In the genomic region with DNA sequence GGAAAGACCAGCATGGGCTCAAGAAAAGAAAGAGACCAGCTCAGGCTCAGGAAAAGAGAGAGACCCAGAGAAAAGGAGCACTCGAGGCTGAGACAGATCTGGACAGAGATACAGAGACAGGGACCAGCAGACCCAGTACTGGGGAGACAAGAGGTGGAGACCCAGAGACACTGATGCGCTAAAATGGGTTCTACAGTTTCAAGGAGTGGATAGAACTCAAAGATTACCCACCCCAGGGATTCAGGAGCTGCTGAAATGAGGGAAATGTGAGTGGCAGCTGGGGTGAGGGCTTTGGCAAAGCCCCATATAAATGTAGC, we compare ENCODE assay signal across 8 cellular contexts. TPM values are rescaled to one million over a fixed set of nuclear protein-coding genes. Genes with fewer than 3 reads are reported as not detected.
DNase-seq lines count a peak whose midpoint lies in the region; ATAC-seq and TF ChIP-seq lines count a peak whose summit lies in the region.

No MANE protein-coding gene starts in this region.

- H3K4me1 ChIP-seq in skeletal muscle tissue (ENCODE audit: control insufficient read depth in 3 of 3, insufficient read depth in 3 of 3, low read length in 3 of 3) = peaks cover 7 to 13% (median 12%) of the 10 kb centered on the region in 3 donors

- no peaks in the 10 kb centered on the region for H3K27me3 Mint-ChIP-seq in activated CD8-positive, alpha-beta T cell treated with anti-CD3 and anti-CD28 coated beads for 36 hours

- peaks cover 9 to 24% (median 10%) of the 10 kb centered on the region in 3 donors for H3K9me3 ChIP-seq in skeletal muscle tissue (ENCODE audit: control insufficient read depth in 3 of 3, low read length in 3 of 3)

- CTCF ChIA-PET in activated CD8-positive, alpha-beta T cell treated with anti-CD3 and anti-CD28 coated beads for 36 hours (lab: Charles Lee) = interaction anchor here (2.3 kb wide), 1 partner anchor 57 kb away, joined by 6 read pairs; no protein-coding TSS in a partner anchor

- peak overlapping the region; percentile 97 for H3K27ac ChIP-seq in skeletal muscle tissue (ENCODE audit: low read depth, low read length)

- peaks cover 34% of the 10 kb centered on the region for H3K36me3 Mint-ChIP-seq in activated CD8-positive, alpha-beta T cell treated with anti-CD3 and anti-CD28 coated beads for 36 hours (ENCODE audit: low read depth)

- H3K27ac Mint-ChIP-seq in activated CD8-positive, alpha-beta T cell treated with anti-CD3 and anti-CD28 coated beads for 36 hours = peak overlapping the region; percentile 96

- POLR2A ChIA-PET in activated CD8-positive, alpha-beta T cell treated with anti-CD3 and anti-CD28 coated beads for 36 hours (lab: Charles Lee) = no interaction called here

- H3K9ac ChIP-seq in skeletal muscle tissue (ENCODE audit: low read depth in 1 of 3, low read length in 3 of 3) = peak overlapping the region; percentile 92 to 97 (median 93)

- H3K36me3 ChIP-seq in H7 (replicated peaks; ENCODE audit: control insufficient read depth, insufficient read depth, low read length) = no peaks in the 10 kb centered on the region
- peaks cover 3 to 10% (median 5%) of the 10 kb centered on the region in 3 donors for H3K36me3 ChIP-seq in skeletal muscle tissue (ENCODE audit: control insufficient read depth in 3 of 3, insufficient read depth in 3 of 3, low read length in 3 of 3)

- no peak for ATAC-seq in activated CD8-positive, alpha-beta T cell treated with anti-CD3 and anti-CD28 coated beads for 36 hours
- peak; percentile 8 for ATAC-seq in left ventricle myocardium superior
- ATAC-seq in GM18858 (IDR thresholded peaks at IDR 0.05; ENCODE audit: unreplicated experiment) = no peak
- ATAC-seq in HG03439 (IDR thresholded peaks at IDR 0.05; ENCODE audit: unreplicated experiment) = no peak
- ATAC-seq in HG03097 (IDR thresholded peaks at IDR 0.05; ENCODE audit: low FRiP score, unreplicated experiment) = no peak

- no peak for TF ChIP-seq CTCF in activated CD8-positive, alpha-beta T cell treated with anti-CD3 and anti-CD28 coated beads for 36 hours (IDR thresholded peaks at IDR 0.05)

- H3K4me1 Mint-ChIP-seq in activated CD8-positive, alpha-beta T cell treated with anti-CD3 and anti-CD28 coated beads for 36 hours (ENCODE audit: low read depth) = peaks cover 10% of the 10 kb centered on the region

- intact Hi-C loops in activated CD8-positive, alpha-beta T cell treated with anti-CD3 and anti-CD28 coated beads for 36 hours (cut with micrococcal nuclease) = no loop called here
- intact Hi-C loops in left ventricle myocardium superior (cut with micrococcal nuclease) = no loop called here

- DNase-seq in H7 (no peak), left ventricle myocardium superior (no peak), SW480 (ENCODE audit: low spot score) (no peak)
- DNase-seq in activated CD8-positive, alpha-beta T cell treated with anti-CD3 and anti-CD28 coated beads for 36 hours = no peak

- H3K9me3 Mint-ChIP-seq in activated CD8-positive, alpha-beta T cell treated with anti-CD3 and anti-CD28 coated beads for 36 hours = peaks cover 21% of the 10 kb centered on the region

- H3K27me3 ChIP-seq in H7 (ENCODE audit: control insufficient read depth, insufficient read depth, low read length) (no peaks in the 10 kb centered on the region), skeletal muscle tissue (ENCODE audit: control insufficient read depth in 3 of 3, insufficient read depth in 3 of 3, low read length in 3 of 3) (no peaks in the 10 kb centered on the region)

- H3K4me3 ChIP-seq in H7 (ENCODE audit: insufficient read depth, low read depth, low read length) = peak overlapping the region; percentile 2; the same call in 1 of the 2 replicates
- peak overlapping the region; percentile 85 to 98 (median 90) for H3K4me3 ChIP-seq in skeletal muscle tissue (ENCODE audit: low read length in 3 of 3)

- H3K4me3 Mint-ChIP-seq in activated CD8-positive, alpha-beta T cell treated with anti-CD3 and anti-CD28 coated beads for 36 hours = peak overlapping the region; percentile 76

RNA-seq across cellular contexts. Expression of a gene that starts 0.6 kb away (rescaled TPM):
- 9.2 and 16.0 TPM in 2 replicates for total RNA-seq in H7 (2014; rRNA removed; shearing (Covaris generic))
- 10 to 100 TPM; 27.0 to 31.7 TPM for total RNA-seq in activated CD8-positive, alpha-beta T cell treated with anti-CD3 and anti-CD28 coated beads for 36 hours
- total RNA-seq in left ventricle myocardium superior (73.4 TPM), skeletal muscle tissue (50.6 TPM)

RNA-seq across cellular contexts. Expression of a gene that starts 39.6 kb away (rescaled TPM):
- 0.07 TPM in 1 of 2 replicates, not detected in the other for total RNA-seq in H7 (2014; rRNA removed; shearing (Covaris generic))
- total RNA-seq in activated CD8-positive, alpha-beta T cell treated with anti-CD3 and anti-CD28 coated beads for 36 hours = 1 to 10 TPM; 1.2 to 1.4 TPM
- 4.1 TPM for total RNA-seq in left ventricle myocardium superior
- 10.4 TPM for total RNA-seq in skeletal muscle tissue

RNA-seq across cellular contexts. Expression of a gene that starts 51.9 kb away (rescaled TPM):
- 9.1 and 14.2 TPM in 2 replicates for total RNA-seq in H7 (2014; rRNA removed; shearing (Covaris generic))
- 1 to 10 TPM; 6.0 to 6.2 TPM for total RNA-seq in activated CD8-positive, alpha-beta T cell treated with anti-CD3 and anti-CD28 coated beads for 36 hours
- total RNA-seq in left ventricle myocardium superior = 7.3 TPM
- total RNA-seq in skeletal muscle tissue = 16.2 TPM
